In the genomic region with DNA sequence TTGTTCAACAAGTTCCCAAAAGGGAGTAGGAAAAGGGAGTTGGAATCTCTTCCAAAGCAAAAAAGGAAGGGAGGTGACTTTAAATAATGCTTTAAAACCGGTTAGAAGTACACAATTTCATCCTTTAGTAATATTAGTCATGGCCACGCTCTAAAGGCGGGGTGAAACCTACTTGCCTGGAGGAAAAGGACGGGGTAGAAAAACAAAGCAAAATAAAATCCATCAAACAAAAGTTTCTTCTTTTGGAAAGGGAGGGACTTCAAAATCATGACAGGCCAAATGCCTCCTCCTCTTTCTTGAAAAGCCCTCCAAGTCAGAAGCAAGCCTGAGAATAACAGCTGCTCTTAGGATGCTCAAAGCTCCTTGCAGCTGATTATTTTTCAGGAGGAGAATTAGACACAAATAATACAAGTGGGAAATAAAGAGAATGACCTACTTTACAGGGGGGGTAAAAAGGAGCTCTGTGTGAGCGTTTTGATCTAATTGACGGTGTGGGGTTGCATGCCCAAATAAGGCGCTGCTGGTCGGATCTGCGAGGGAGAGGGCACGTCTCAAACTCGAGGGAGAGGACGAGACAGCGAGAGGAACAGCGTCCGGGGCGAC, we compare ENCODE assay signal across 9 cellular contexts. TPM values are rescaled to one million over a fixed set of nuclear protein-coding genes. Genes with fewer than 3 reads are reported as not detected.
A peak's percentile ranks its signal among the peaks of the same experiment; 100 is the strongest.
DNase-seq lines count a peak whose midpoint lies in the region; ATAC-seq and TF ChIP-seq lines count a peak whose summit lies in the region.
"Had no signal": no experiment of that assay in that cellular context is flagged by ENCODE, and none has a peak within 500 bp of the region (broad histone marks: within the 10 kb centered on the region; RNA-seq: fewer than 3 reads in every experiment).

No MANE protein-coding gene starts in this region.

- H3K4me3 Mint-ChIP-seq in activated naive CD4-positive, alpha-beta T cell treated with anti-CD3 and anti-CD28 coated beads, Interleukin-2, amount 50 U/mL, for 24 hours, result peak overlapping the region; percentile 79
- H3K4me3 Mint-ChIP-seq in endothelial cell (ENCODE audit: unreplicated experiment), result peak overlapping the region; percentile 90

- H3K27me3 ChIP-seq in mucosa of rectum (ENCODE audit: control insufficient read depth in 2 of 2, insufficient read depth in 2 of 2, low read length in 2 of 2) (no peaks in the 10 kb centered on the region), aorta (ENCODE audit: control insufficient read depth in 1 of 2, insufficient read depth in 2 of 2, low read length in 1 of 2) (no peaks in the 10 kb centered on the region), MG63 (peaks cover 4% of the 10 kb centered on the region; the same call in 1 of the 2 replicates)

- no peaks in the 10 kb centered on the region for H3K9me3 ChIP-seq in mucosa of rectum (ENCODE audit: control insufficient read depth in 2 of 2, low read length in 2 of 2)
- no peaks in the 10 kb centered on the region for H3K9me3 ChIP-seq in aorta (ENCODE audit: control insufficient read depth, low read length)
- no peaks in the 10 kb centered on the region for H3K9me3 ChIP-seq in MG63

- H3K27me3 Mint-ChIP-seq in activated naive CD4-positive, alpha-beta T cell treated with anti-CD3 and anti-CD28 coated beads, Interleukin-2, amount 50 U/mL, for 24 hours, result peaks cover 13% of the 10 kb centered on the region
- peaks cover 9% of the 10 kb centered on the region for H3K27me3 Mint-ChIP-seq in endothelial cell (ENCODE audit: unreplicated experiment)

- H3K9ac ChIP-seq in mucosa of rectum (ENCODE audit: low read depth in 1 of 2, low read length in 2 of 2), result peak overlapping the region; percentile 66 to 90

- 9% methylated on average over 16 of the region's 16 CpGs for WGBS in aorta, 2 donors

- no peak for DNase-seq in activated naive CD4-positive, alpha-beta T cell treated with anti-CD3 and anti-CD28 coated beads, Interleukin-2, amount 50 U/mL, for 16 hours
- DNase-seq in endothelial cell (ENCODE audit: low spot score) (no peak), aorta (no peak), MG63 (no peak)
- no peak for DNase-seq in effector CD8-positive, alpha-beta T cell (lab: John Stamatoyannopoulos, UW)

- H3K4me1 ChIP-seq in mucosa of rectum (ENCODE audit: control insufficient read depth in 2 of 2, insufficient read depth in 2 of 2, low read length in 2 of 2), result peaks cover 11 to 25% of the 10 kb centered on the region in 2 donors
- peaks cover 4 to 6% of the 10 kb centered on the region in 2 donors for H3K4me1 ChIP-seq in aorta (ENCODE audit: control insufficient read depth in 1 of 2, insufficient read depth in 2 of 2, low read length in 2 of 2)

- H3K9me3 Mint-ChIP-seq in activated naive CD4-positive, alpha-beta T cell treated with anti-CD3 and anti-CD28 coated beads, Interleukin-2, amount 50 U/mL, for 24 hours, result no peaks in the 10 kb centered on the region
- H3K9me3 Mint-ChIP-seq in endothelial cell (ENCODE audit: unreplicated experiment), result no peaks in the 10 kb centered on the region

- H3K36me3 Mint-ChIP-seq in activated naive CD4-positive, alpha-beta T cell treated with anti-CD3 and anti-CD28 coated beads, Interleukin-2, amount 50 U/mL, for 24 hours, result no peaks in the 10 kb centered on the region
- peaks cover 19% of the 10 kb centered on the region for H3K36me3 Mint-ChIP-seq in endothelial cell (ENCODE audit: low read depth, unreplicated experiment)

- no peaks in the 10 kb centered on the region for H3K36me3 ChIP-seq in mucosa of rectum (ENCODE audit: control insufficient read depth in 2 of 2, insufficient read depth in 2 of 2, low read length in 2 of 2)
- H3K36me3 ChIP-seq in aorta (ENCODE audit: control insufficient read depth in 1 of 2, insufficient read depth in 2 of 2, low read length in 1 of 2), result no peaks in the 10 kb centered on the region
- no peaks in the 10 kb centered on the region for H3K36me3 ChIP-seq in MG63

- ATAC-seq in aorta (ENCODE audit: low FRiP score), result peak; percentile 39
- ATAC-seq in GM19397 (IDR thresholded peaks at IDR 0.05; ENCODE audit: unreplicated experiment), result no peak

- no peak for TF ChIP-seq CTCF in endothelial cell (IDR thresholded peaks at IDR 0.05; ENCODE audit: unreplicated experiment)

- intact Hi-C loops in aorta (cut with DNase I), result loop anchor here (2.0 to 5.0 kb wide), 2 partner anchors 66 to 161 kb away; no protein-coding TSS in a partner anchor

- peaks cover 55% of the 10 kb centered on the region for H3K4me1 Mint-ChIP-seq in activated naive CD4-positive, alpha-beta T cell treated with anti-CD3 and anti-CD28 coated beads, Interleukin-2, amount 50 U/mL, for 24 hours
- H3K4me1 Mint-ChIP-seq in endothelial cell (ENCODE audit: unreplicated experiment), result peaks cover 31% of the 10 kb centered on the region

- H3K27ac ChIP-seq in mucosa of rectum (ENCODE audit: low read depth in 2 of 2, low read length in 2 of 2) (peak overlapping the region; percentile 81 to 84), aorta (ENCODE audit: low read depth in 1 of 2, low read length in 2 of 2) (peak overlapping the region; percentile 79 to 83)
- H3K27ac ChIP-seq: HL-60 had no signal

- H3K4me3 ChIP-seq in mucosa of rectum (ENCODE audit: low read length in 2 of 2) (peak overlapping the region; percentile 75 to 89), aorta (ENCODE audit: low read length in 2 of 2) (peak overlapping the region; percentile 43 to 91), MG63 (no peak overlapping the region)

- H3K27ac Mint-ChIP-seq in activated naive CD4-positive, alpha-beta T cell treated with anti-CD3 and anti-CD28 coated beads, Interleukin-2, amount 50 U/mL, for 24 hours, result peak overlapping the region; percentile 15
- peak overlapping the region; percentile 87 for H3K27ac Mint-ChIP-seq in endothelial cell (ENCODE audit: unreplicated experiment)

RNA-seq across cellular contexts. Expression of a gene that starts 1.8 kb away (rescaled TPM):
- total RNA-seq in endothelial cell (ENCODE audit: unreplicated experiment) (70.1 TPM), aorta (10 to 100 TPM; 35.9 to 42.0 TPM)
- 10 to 100 TPM in 1 of 2 donors, 1 to 10 TPM in 1; 7.8 to 12.6 TPM for polyA plus RNA-seq in aorta
- 0.07 and 0.16 TPM in 2 replicates for total RNA-seq in MG63 (2014; rRNA removed; shearing (Covaris generic); ENCODE audit: low replicate concordance)

Comparison
In these comparisons a context has a peak if more than half of its experiments do, and no peak if none do; other contexts are left out.
1. RNA of a gene that starts 1.8 kb away (total RNA-seq): 70.1 TPM in endothelial cell (single experiment) and 35.9 to 42.0 TPM in aorta; 0.07 to 0.16 TPM in MG63; every median in the first group is over 10 times any median in the second.